ENCODE assay signal across 8 cellular contexts in the genomic region with DNA sequence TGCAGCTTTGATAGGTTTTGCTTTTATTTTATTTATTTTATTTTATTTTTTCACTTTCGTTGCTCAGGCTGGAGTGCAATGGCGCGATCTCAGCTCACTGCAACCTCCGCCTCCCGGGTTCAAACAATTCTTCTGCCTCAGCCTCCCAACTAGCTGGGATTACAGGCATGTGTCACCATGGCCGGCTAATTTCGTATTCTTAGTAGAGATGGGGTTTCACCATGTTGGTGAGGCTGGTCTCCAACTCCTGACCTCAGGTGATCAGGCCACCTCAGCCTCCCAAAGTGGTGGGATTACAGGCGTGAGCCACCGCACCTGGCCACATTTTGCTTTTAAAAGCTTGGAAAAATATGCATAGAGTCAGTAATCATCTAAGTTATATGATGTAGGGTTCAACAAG. TPM values are rescaled to one million over a fixed set of nuclear protein-coding genes. Genes with fewer than 3 reads are reported as not detected.
DNase-seq lines count a peak whose midpoint lies in the region; ATAC-seq and TF ChIP-seq lines count a peak whose summit lies in the region.
"Not testable (repeated sequence)": the region's sequence is repeated elsewhere in the genome, so short reads cannot be mapped to it uniquely, and the experiment has no call there.

No MANE protein-coding gene starts in this region.

- not testable (repeated sequence) for H3K27ac ChIP-seq in CD4-positive, alpha-beta memory T cell (ENCODE audit: low read depth, low read length); KMS-11
- H3K27ac ChIP-seq in esophagus squamous epithelium (peak overlapping the region; percentile 5 to 100 (median 99)), right lobe of liver (peak overlapping the region in 2 of 3 donors; percentile 98 to 99), thyroid gland (peak overlapping the region in 2 of 3 donors; percentile 99)

- H3K36me3 ChIP-seq in CD4-positive, alpha-beta memory T cell (ENCODE audit: insufficient read depth, low read length); KMS-11 (ENCODE audit: insufficient read depth); esophagus squamous epithelium; right lobe of liver; thyroid gland: not testable (repeated sequence)

- not testable (repeated sequence) for H4K20me1 ChIP-seq in KMS-11 (ENCODE audit: insufficient read depth)

- not testable (repeated sequence) for H3K9ac ChIP-seq in KMS-11

- in situ Hi-C loops in astrocyte of the cerebellum (cut with HindIII; ENCODE audit: low sequenced_read_pairs): loop anchor here (25.0 kb wide), 1 partner anchor 226 kb away; no protein-coding TSS in a partner anchor

- TF ChIP-seq CTCF in KMS-11 (conservative IDR thresholded peaks at IDR 0.05; ENCODE audit: low read depth, low read length); astrocyte of the cerebellum (IDR thresholded peaks at IDR 0.05; ENCODE audit: low read depth, low read length, missing control alignments); esophagus squamous epithelium (IDR thresholded peaks at IDR 0.05); right lobe of liver (IDR thresholded peaks at IDR 0.05); progenitor cell of endocrine pancreas (IDR thresholded peaks at IDR 0.05; ENCODE audit: unreplicated experiment); thyroid gland (IDR thresholded peaks at IDR 0.05): not testable (repeated sequence)

- not testable (repeated sequence) for H2AFZ ChIP-seq in KMS-11 (ENCODE audit: low read depth)

- peaks cover 51 to 76% (median 64%) of the 10 kb centered on the region in 4 donors for H3K4me1 Mint-ChIP-seq in CD4-positive, alpha-beta memory T cell
- peaks cover 63% of the 10 kb centered on the region for H3K4me1 Mint-ChIP-seq in activated CD4-positive, alpha-beta T cell treated with anti-CD3 and anti-CD28 coated beads, Interleukin-2, amount 10 ng/mL, durations not matched to agents 7 days and 5 days
- peaks cover 42% of the 10 kb centered on the region for H3K4me1 Mint-ChIP-seq in progenitor cell of endocrine pancreas (ENCODE audit: low read depth)

- peak overlapping the region; percentile 86 for H3K4me2 ChIP-seq in KMS-11

- H3K79me2 ChIP-seq in KMS-11 (ENCODE audit: insufficient read depth, low read depth): peaks cover 63% of the 10 kb centered on the region

- not testable (repeated sequence) for H3K9me3 ChIP-seq in CD4-positive, alpha-beta memory T cell (ENCODE audit: control insufficient read depth in 1 of 2, low read length in 2 of 2); esophagus squamous epithelium; right lobe of liver; thyroid gland

- POLR2A ChIA-PET in CD4-positive, alpha-beta memory T cell (lab: Charles Lee; ENCODE audit: partially characterized antibody): interaction anchor here (1.6 to 5.2 kb wide), 3 partner anchors 26 to 252 kb away, joined by 4 to 108 read pairs (median 40); partner anchors contain the start of genes DTL and INTS7
- POLR2A ChIA-PET in activated CD4-positive, alpha-beta T cell treated with anti-CD3 and anti-CD28 coated beads, Interleukin-2, amount 10 ng/mL, durations not matched to agents 7 days and 5 days (lab: Charles Lee): not testable (repeated sequence)

- TF ChIP-seq POLR2A in esophagus squamous epithelium (IDR thresholded peaks at IDR 0.05); right lobe of liver (IDR thresholded peaks at IDR 0.05); thyroid gland (IDR thresholded peaks at IDR 0.05): not testable (repeated sequence)

- H3K27me3 ChIP-seq in CD4-positive, alpha-beta memory T cell (ENCODE audit: insufficient read depth, low read length); KMS-11 (ENCODE audit: insufficient read depth, low read depth); esophagus squamous epithelium; right lobe of liver; thyroid gland: not testable (repeated sequence)

- H3K27ac Mint-ChIP-seq in CD4-positive, alpha-beta memory T cell: peak overlapping the region; percentile 17 to 79 (median 66)
- H3K27ac Mint-ChIP-seq in activated CD4-positive, alpha-beta T cell treated with anti-CD3 and anti-CD28 coated beads, Interleukin-2, amount 10 ng/mL, durations not matched to agents 7 days and 5 days: peak overlapping the region; percentile 21
- peak overlapping the region; percentile 78 for H3K27ac Mint-ChIP-seq in progenitor cell of endocrine pancreas

- H3K9me3 Mint-ChIP-seq in CD4-positive, alpha-beta memory T cell; activated CD4-positive, alpha-beta T cell treated with anti-CD3 and anti-CD28 coated beads, Interleukin-2, amount 10 ng/mL, durations not matched to agents 7 days and 5 days; progenitor cell of endocrine pancreas (ENCODE audit: low read depth): not testable (repeated sequence)

- H3K4me3 ChIP-seq in CD4-positive, alpha-beta memory T cell (ENCODE audit: low read length in 2 of 2): peak overlapping the region in 1 of 2 donors; percentile 26
- H3K4me3 ChIP-seq in KMS-11 (IDR thresholded peaks at IDR 0.05; ENCODE audit: insufficient read depth, low read depth, low read length): not testable (repeated sequence)
- H3K4me3 ChIP-seq in astrocyte of the cerebellum (ENCODE audit: low read depth, low read length) (peak overlapping the region; percentile 16), esophagus squamous epithelium (peak overlapping the region; percentile 81 to 98 (median 90)), right lobe of liver (peak overlapping the region; percentile 56 to 86 (median 78)), thyroid gland (replicated peaks in 1 of 3) (peak overlapping the region in 1 of 3 donors; percentile 17)

- H3K27me3 Mint-ChIP-seq in CD4-positive, alpha-beta memory T cell; activated CD4-positive, alpha-beta T cell treated with anti-CD3 and anti-CD28 coated beads, Interleukin-2, amount 10 ng/mL, durations not matched to agents 7 days and 5 days; progenitor cell of endocrine pancreas: not testable (repeated sequence)

- DNase-seq in CD4-positive, alpha-beta memory T cell; activated CD4-positive, alpha-beta T cell treated with anti-CD3 and anti-CD28 coated beads, Interleukin-2, amount 10 ng/mL, durations not matched to agents 7 days and 5 days; astrocyte of the cerebellum (ENCODE audit: low read depth); esophagus squamous epithelium (lab: John Stamatoyannopoulos, UW); right lobe of liver; progenitor cell of endocrine pancreas (ENCODE audit: low spot score, unreplicated experiment); thyroid gland: not testable (repeated sequence)

- peaks cover 64% of the 10 kb centered on the region for H3K4me1 ChIP-seq in CD4-positive, alpha-beta memory T cell (ENCODE audit: insufficient read depth, low read length)
- peaks cover 66% of the 10 kb centered on the region for H3K4me1 ChIP-seq in KMS-11 (ENCODE audit: low read depth, poor library complexity, severe bottlenecking)
- peaks cover 22 to 72% (median 35%) of the 10 kb centered on the region in 3 donors for H3K4me1 ChIP-seq in esophagus squamous epithelium
- H3K4me1 ChIP-seq in right lobe of liver: peaks cover 0 to 53% (median 22%) of the 10 kb centered on the region in 4 donors
- H3K4me1 ChIP-seq in thyroid gland: peaks cover 23 to 46% of the 10 kb centered on the region in 2 donors

- peak overlapping the region; percentile 84 to 100 (median 90) for H3K4me3 Mint-ChIP-seq in CD4-positive, alpha-beta memory T cell
- H3K4me3 Mint-ChIP-seq in activated CD4-positive, alpha-beta T cell treated with anti-CD3 and anti-CD28 coated beads, Interleukin-2, amount 10 ng/mL, durations not matched to agents 7 days and 5 days: peak overlapping the region; percentile 78
- H3K4me3 Mint-ChIP-seq in progenitor cell of endocrine pancreas (ENCODE audit: low read depth): peak overlapping the region; percentile 45

- intact Hi-C loops in CD4-positive, alpha-beta memory T cell (cut with micrococcal nuclease): loop anchor here (5.0 kb wide), 1 partner anchor 319 kb away; the partner anchor contains the start of gene ATF3
- intact Hi-C loops in esophagus squamous epithelium (cut with DNase I); right lobe of liver (cut with DNase I): not testable (repeated sequence)
- intact Hi-C loops in thyroid gland (cut with DNase I): loop anchor here (10.0 kb wide), 2 partner anchors 53 to 133 kb away; no protein-coding TSS in a partner anchor

- H3K36me3 Mint-ChIP-seq in CD4-positive, alpha-beta memory T cell: peaks cover 0 to 17% of the 10 kb centered on the region in 2 donors
- H3K36me3 Mint-ChIP-seq in activated CD4-positive, alpha-beta T cell treated with anti-CD3 and anti-CD28 coated beads, Interleukin-2, amount 10 ng/mL, durations not matched to agents 7 days and 5 days (ENCODE audit: low read depth): peaks cover 16% of the 10 kb centered on the region
- H3K36me3 Mint-ChIP-seq in progenitor cell of endocrine pancreas (ENCODE audit: insufficient read depth): not testable (repeated sequence)

- CTCF ChIA-PET in CD4-positive, alpha-beta memory T cell (lab: Charles Lee; ENCODE audit: partially characterized antibody): interaction anchor here (2.8 to 3.4 kb wide), 4 partner anchors 168 to 252 kb away, joined by 14 to 61 read pairs (median 23); partner anchors contain the start of genes DTL and INTS7
- CTCF ChIA-PET in activated CD4-positive, alpha-beta T cell treated with anti-CD3 and anti-CD28 coated beads, Interleukin-2, amount 10 ng/mL, durations not matched to agents 7 days and 5 days (lab: Charles Lee): interaction anchor here (2.8 kb wide), 1 partner anchor 253 kb away, joined by 16 read pairs; the partner anchor contains the start of genes DTL and INTS7

- ATAC-seq in right lobe of liver: not testable (repeated sequence)

- 66 to 69% methylated on average over 9 of the region's 9 CpGs for WGBS in esophagus squamous epithelium, 2 donors
- 67% methylated on average over 9 of the region's 9 CpGs for WGBS in right lobe of liver (ENCODE audit: insufficient coverage, low coverage, low lambda C conversion rate, missing lambda C conversion rate)
- WGBS in thyroid gland, 2 donors: 85 to 93% methylated on average over 9 of the region's 9 CpGs

RNA-seq across cellular contexts. Expression of gene PPP2R5A, which starts 2.8 kb away (rescaled TPM):
- 10 to 100 TPM; 53.8 to 55.0 TPM for total RNA-seq in CD4-positive, alpha-beta memory T cell
- 10 to 100 TPM; 37.9 to 43.0 TPM for polyA plus RNA-seq in CD4-positive, alpha-beta memory T cell
- 10 to 100 TPM; 59.9 to 63.9 TPM for total RNA-seq in activated CD4-positive, alpha-beta T cell treated with anti-CD3 and anti-CD28 coated beads, Interleukin-2, amount 10 ng/mL, durations not matched to agents 7 days and 5 days
- 10 to 100 TPM; 57.5 to 78.8 (median 63.7) TPM for total RNA-seq in esophagus squamous epithelium
- 10 to 100 TPM; 28.5 to 57.2 (median 33.3) TPM for total RNA-seq in right lobe of liver
- 20.8 and 21.4 TPM in 2 replicates for total RNA-seq in progenitor cell of endocrine pancreas
- 10 to 100 TPM; 62.7 to 81.5 (median 70.1) TPM for total RNA-seq in thyroid gland

Comparison
In these comparisons a context has a peak if more than half of its experiments do, and no peak if none do; other contexts are left out.
1. H3K27ac Mint-ChIP-seq: peak in every context shown above with its lines; median percentile 78 in progenitor cell of endocrine pancreas; 66 in CD4-positive, alpha-beta memory T cell; 21 in activated CD4-positive, alpha-beta T cell treated with anti-CD3 and anti-CD28 coated beads, Interleukin-2, amount 10 ng/mL, durations not matched to agents 7 days and 5 days.